In the genomic region with DNA sequence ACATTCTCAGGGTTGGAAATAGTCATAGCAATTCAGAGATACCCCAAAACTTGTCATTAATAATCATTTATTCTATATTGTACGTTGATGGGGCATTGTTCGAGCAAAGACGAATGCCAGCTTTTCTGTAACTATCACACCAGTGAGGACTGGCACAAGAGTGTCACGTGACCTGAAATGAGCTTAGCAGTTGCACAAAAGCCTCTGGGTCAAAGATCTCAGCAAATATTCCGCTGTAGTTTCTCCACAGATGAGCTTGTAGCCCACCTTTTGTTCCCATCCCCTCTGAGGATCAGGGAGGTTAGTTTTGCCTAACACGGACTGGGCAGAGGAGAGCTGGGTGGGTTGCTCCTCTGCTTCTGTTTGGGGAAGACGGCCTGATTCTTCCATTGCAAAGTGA, we compare ENCODE assay signal across 32 cellular contexts. TPM values are rescaled to one million over a fixed set of nuclear protein-coding genes. Genes with fewer than 3 reads are reported as not detected.
"Had no signal": no experiment of that assay in that cellular context is flagged by ENCODE, and none has a peak within 500 bp of the region (broad histone marks: within the 10 kb centered on the region; RNA-seq: fewer than 3 reads in every experiment).

No MANE protein-coding gene starts in this region.

- H3K36me3 ChIP-seq: adrenal gland, colonic mucosa, gastrocnemius medialis, ovary, upper lobe of left lung, vagina had no signal

- H3K4me1 ChIP-seq: adrenal gland, body of pancreas, colonic mucosa, vagina had no signal

- H3K4me1 Mint-ChIP-seq: activated CD4-positive, alpha-beta T cell treated with anti-CD3 and anti-CD28 coated beads for 36 hours; activated CD8-positive, alpha-beta memory T cell treated with anti-CD3 and anti-CD28 coated beads, Interleukin-2, amount 10 ng/mL, durations not matched to agents 7 days and 5 days; activated naive CD8-positive, alpha-beta T cell treated with anti-CD3 and anti-CD28 coated beads for 36 hours; nephron; stimulated activated effector memory CD8-positive, alpha-beta T cell treated with anti-CD3 and anti-CD28 coated beads, Interleukin-12 subunit alpha, Interleukin-12 subunit beta, amount 100 ng/mL, for 72 hours had no signal

- FAIRE-seq: islet of Langerhans had no signal

- H3K36me3 Mint-ChIP-seq: activated CD8-positive, alpha-beta memory T cell treated with anti-CD3 and anti-CD28 coated beads, Interleukin-2, amount 10 ng/mL, durations not matched to agents 7 days and 5 days; activated naive CD8-positive, alpha-beta T cell treated with anti-CD3 and anti-CD28 coated beads for 36 hours; stimulated activated effector memory CD8-positive, alpha-beta T cell treated with anti-CD3 and anti-CD28 coated beads, Interleukin-12 subunit alpha, Interleukin-12 subunit beta, amount 100 ng/mL, for 72 hours had no signal

- H3K4me3 ChIP-seq: adrenal gland, body of pancreas, colonic mucosa, dorsolateral prefrontal cortex, gastrocnemius medialis, ovary, skin epidermis, upper lobe of left lung, vagina had no signal

- H3K27ac Mint-ChIP-seq: activated CD4-positive, alpha-beta T cell treated with anti-CD3 and anti-CD28 coated beads for 36 hours; activated CD8-positive, alpha-beta memory T cell treated with anti-CD3 and anti-CD28 coated beads, Interleukin-2, amount 10 ng/mL, durations not matched to agents 7 days and 5 days; activated CD8-positive, alpha-beta T cell treated with anti-CD3 and anti-CD28 coated beads, Interleukin-2, amount 10 ng/mL, durations not matched to agents 7 days and 5 days; activated naive CD4-positive, alpha-beta T cell treated with anti-CD3 and anti-CD28 coated beads for 36 hours; activated naive CD8-positive, alpha-beta T cell treated with anti-CD3 and anti-CD28 coated beads for 36 hours; nephron; progenitor cell of endocrine pancreas; stimulated activated effector memory CD8-positive, alpha-beta T cell treated with anti-CD3 and anti-CD28 coated beads, Interleukin-12 subunit alpha, Interleukin-12 subunit beta, amount 100 ng/mL, for 72 hours; stimulated activated naive CD8-positive, alpha-beta T cell treated with anti-CD3 and anti-CD28 coated beads, Interleukin-15, Interleukin-2, amounts not matched to agents 100 ng/mL and 50 ng/mL, for 24 hours; T-helper 2 cell treated with Interferon-gamma antibody and Interleukin-4, amounts not matched to agents 5 μg/mL and 100 μg/mL, for 36 hours had no signal

- H3K9me3 ChIP-seq: adrenal gland, body of pancreas, colonic mucosa, gastrocnemius medialis, vagina had no signal

- H3K4me3 Mint-ChIP-seq: activated CD4-positive, alpha-beta T cell treated with anti-CD3 and anti-CD28 coated beads for 36 hours; activated CD8-positive, alpha-beta memory T cell treated with anti-CD3 and anti-CD28 coated beads, Interleukin-2, amount 10 ng/mL, durations not matched to agents 7 days and 5 days; activated CD8-positive, alpha-beta T cell treated with anti-CD3 and anti-CD28 coated beads, Interleukin-2, amount 10 ng/mL, durations not matched to agents 7 days and 5 days; activated naive CD4-positive, alpha-beta T cell treated with anti-CD3 and anti-CD28 coated beads for 36 hours; activated naive CD8-positive, alpha-beta T cell treated with anti-CD3 and anti-CD28 coated beads for 36 hours; nephron; stimulated activated effector memory CD8-positive, alpha-beta T cell treated with anti-CD3 and anti-CD28 coated beads, Interleukin-12 subunit alpha, Interleukin-12 subunit beta, amount 100 ng/mL, for 72 hours; stimulated activated naive CD8-positive, alpha-beta T cell treated with anti-CD3 and anti-CD28 coated beads, Interleukin-15, Interleukin-2, amounts not matched to agents 100 ng/mL and 50 ng/mL, for 24 hours; T-helper 2 cell treated with Interferon-gamma antibody and Interleukin-4, amounts not matched to agents 5 μg/mL and 100 μg/mL, for 36 hours had no signal

- H3K9me3 Mint-ChIP-seq: activated naive CD4-positive, alpha-beta T cell treated with anti-CD3 and anti-CD28 coated beads for 36 hours; activated naive CD8-positive, alpha-beta T cell treated with anti-CD3 and anti-CD28 coated beads for 36 hours; stimulated activated effector memory CD8-positive, alpha-beta T cell treated with anti-CD3 and anti-CD28 coated beads, Interleukin-12 subunit alpha, Interleukin-12 subunit beta, amount 100 ng/mL, for 72 hours; stimulated activated naive CD8-positive, alpha-beta T cell treated with anti-CD3 and anti-CD28 coated beads, Interleukin-15, Interleukin-2, amounts not matched to agents 100 ng/mL and 50 ng/mL, for 24 hours; T-helper 2 cell treated with Interferon-gamma antibody and Interleukin-4, amounts not matched to agents 5 μg/mL and 100 μg/mL, for 36 hours had no signal

- H3K27me3 ChIP-seq: adrenal gland, body of pancreas, colonic mucosa, gastrocnemius medialis, ovary, upper lobe of left lung, vagina had no signal

- ATAC-seq: activated CD4-positive, alpha-beta T cell treated with anti-CD3 and anti-CD28 coated beads for 36 hours; activated CD8-positive, alpha-beta memory T cell treated with anti-CD3 and anti-CD28 coated beads, Interleukin-2, amount 10 ng/mL, durations not matched to agents 7 days and 5 days; activated CD8-positive, alpha-beta T cell treated with anti-CD3 and anti-CD28 coated beads, Interleukin-2, amount 10 ng/mL, durations not matched to agents 7 days and 5 days; body of pancreas; gastrocnemius medialis; left ventricle myocardium superior; sciatic nerve; stimulated activated effector memory CD8-positive, alpha-beta T cell treated with anti-CD3 and anti-CD28 coated beads, Interleukin-12 subunit alpha, Interleukin-12 subunit beta, amount 100 ng/mL, for 72 hours had no signal

- DNase-seq: activated CD4-positive, alpha-beta T cell treated with anti-CD3 and anti-CD28 coated beads for 36 hours; activated CD4-positive, CD25-positive, alpha-beta regulatory T cell; activated CD8-positive, alpha-beta memory T cell treated with anti-CD3 and anti-CD28 coated beads, Interleukin-2, amount 10 ng/mL, durations not matched to agents 7 days and 5 days; activated CD8-positive, alpha-beta T cell treated with anti-CD3 and anti-CD28 coated beads, Interleukin-2, amount 10 ng/mL, durations not matched to agents 7 days and 5 days; activated effector memory CD4-positive, alpha-beta T cell treated with Interleukin-2 at 50 U/mL for 16 hours; activated naive CD4-positive, alpha-beta T cell treated with anti-CD3 and anti-CD28 coated beads for 36 hours; activated naive CD8-positive, alpha-beta T cell treated with anti-CD3 and anti-CD28 coated beads for 36 hours; aorta; body of pancreas; cerebellar nuclear complex; colonic mucosa; dorsolateral prefrontal cortex; effector memory CD4-positive, alpha-beta T cell; erythroblast; gastrocnemius medialis; glutamatergic neuron; left ventricle myocardium superior; mammary epithelial cell; ovary; stimulated activated CD4-positive, alpha-beta T cell treated with anti-CD3 and anti-CD28 coated beads, Interleukin-12 subunit alpha, Interleukin-12 subunit beta, amount 100 ng/mL, for 4 hours; stimulated activated CD4-positive, alpha-beta T cell treated with anti-CD3 and anti-CD28 coated beads, Interleukin-4, amount 100 ng/mL, for 24 hours; upper lobe of left lung had no signal

- H3K27ac ChIP-seq: adrenal gland, body of pancreas, colonic mucosa, dorsolateral prefrontal cortex, ovary, skin epidermis, upper lobe of left lung, vagina had no signal

RNA-seq across cellular contexts. Expression of a gene that starts 18.2 kb away (rescaled TPM):
- total RNA-seq: activated CD4-positive, alpha-beta T cell treated with anti-CD3 and anti-CD28 coated beads for 36 hours; activated CD8-positive, alpha-beta T cell treated with anti-CD3 and anti-CD28 coated beads, Interleukin-2, amount 10 ng/mL, durations not matched to agents 7 days and 5 days; activated naive CD4-positive, alpha-beta T cell treated with anti-CD3 and anti-CD28 coated beads for 36 hours; activated naive CD8-positive, alpha-beta T cell treated with anti-CD3 and anti-CD28 coated beads for 36 hours had no signal
